Comparison of ENCODE assay signal across 8 cellular contexts in the genomic region with DNA sequence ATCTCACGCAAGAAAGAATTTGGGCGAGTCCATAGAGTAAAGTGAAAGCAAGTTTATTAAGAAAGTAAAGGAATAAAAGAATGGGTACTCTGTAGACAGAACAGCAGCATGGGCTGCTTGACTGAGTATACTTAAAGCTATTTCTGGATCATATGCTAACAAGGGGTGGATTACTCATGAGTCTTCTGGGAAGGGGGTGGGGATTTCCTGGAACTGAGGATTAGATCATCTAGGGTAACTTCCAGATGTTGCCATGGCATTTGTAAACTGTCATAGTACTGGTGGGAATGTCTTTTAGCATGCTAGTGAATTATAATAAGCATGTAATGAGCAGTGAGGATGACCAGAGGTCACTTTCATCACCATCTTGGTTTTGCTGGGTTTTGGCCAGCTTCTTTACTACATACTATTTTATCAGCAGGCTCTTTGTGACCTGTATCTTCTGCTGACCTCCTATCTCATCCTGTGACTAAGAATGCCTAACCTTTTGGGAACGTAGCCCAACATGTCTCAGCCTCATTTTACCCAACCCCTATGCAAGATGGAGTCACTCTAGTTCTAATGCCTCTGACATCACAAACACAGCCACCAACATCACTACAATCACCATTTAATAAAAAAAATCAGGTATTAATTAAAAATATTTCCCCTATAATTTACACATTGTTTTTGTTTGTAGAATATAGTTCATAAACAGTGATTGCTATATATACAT.
DNase-seq lines count a peak whose midpoint lies in the region; ATAC-seq, FAIRE-seq and TF ChIP-seq lines count a peak whose summit lies in the region.

No MANE protein-coding gene starts in this region.

- H3K79me2 ChIP-seq in keratinocyte (ENCODE audit: control insufficient read depth, insufficient read depth, low read length): no peaks in the 10 kb centered on the region

- no peak for FAIRE-seq in keratinocyte (lab: Jason Lieb, UNC)

- H3K36me3 ChIP-seq in keratinocyte (ENCODE audit: control insufficient read depth in 2 of 2, extremely low read depth in 1 of 2, insufficient read depth in 2 of 2, low read length in 2 of 2) (no peaks in the 10 kb centered on the region), tibial nerve (no peaks in the 10 kb centered on the region)

- no peaks in the 10 kb centered on the region for H3K4me1 ChIP-seq in keratinocyte (ENCODE audit: control insufficient read depth, extremely low read depth, insufficient read depth, low read length)
- H3K4me1 ChIP-seq in tibial nerve: peaks cover 0 to 5% (median 0%) of the 10 kb centered on the region in 4 donors

- no peaks in the 10 kb centered on the region for H3K9me3 ChIP-seq in keratinocyte (ENCODE audit: control insufficient read depth, low read depth, low read length)
- no peaks in the 10 kb centered on the region for H3K9me3 ChIP-seq in tibial nerve

- peak overlapping the region; percentile 23 for H2AFZ ChIP-seq in keratinocyte (ENCODE audit: control insufficient read depth, low read length)

- H3K4me2 ChIP-seq in keratinocyte (ENCODE audit: control insufficient read depth, extremely low read depth, insufficient read depth, low read depth, low read length): no peak overlapping the region

- TF ChIP-seq CTCF in keratinocyte (optimal IDR thresholded peaks at IDR 0.05 in 1 of 3, IDR thresholded peaks at IDR 0.05 in 1 of 3, conservative IDR thresholded peaks at IDR 0.05 in 1 of 3; ENCODE audit: extremely low read depth in 1 of 3, insufficient read depth in 2 of 3, low read length in 3 of 3): no peak
- TF ChIP-seq CTCF in tibial nerve (IDR thresholded peaks at IDR 0.05): no peak

- no peak for ATAC-seq in HG03196 (IDR thresholded peaks at IDR 0.05; ENCODE audit: unreplicated experiment)
- ATAC-seq in HG03175 (IDR thresholded peaks at IDR 0.05; ENCODE audit: unreplicated experiment): no peak

- peak; percentile 35 to 70 for TF ChIP-seq EP300 in tibial nerve (IDR thresholded peaks at IDR 0.05)

- H3K9ac ChIP-seq in keratinocyte (ENCODE audit: control insufficient read depth, extremely low read depth, insufficient read depth, low read length): no peak overlapping the region

- H3K27me3 ChIP-seq in keratinocyte (ENCODE audit: control insufficient read depth, extremely low read depth, insufficient read depth, low read length): no peaks in the 10 kb centered on the region
- no peaks in the 10 kb centered on the region for H3K27me3 ChIP-seq in tibial nerve

- H3K4me3 ChIP-seq in keratinocyte (ENCODE audit: control insufficient read depth in 2 of 3, extremely low read depth in 1 of 3, insufficient read depth in 2 of 3, low read depth in 1 of 3, low read length in 3 of 3) (no peak overlapping the region), tibial nerve (no peak overlapping the region)

- no peak for TF ChIP-seq POLR2A in tibial nerve (IDR thresholded peaks at IDR 0.05)

- H3K9me1 ChIP-seq in keratinocyte (ENCODE audit: control insufficient read depth, extremely low read depth, insufficient read depth, low read length): no peaks in the 10 kb centered on the region

- 48 to 54% methylated on average over 3 of the region's 3 CpGs for WGBS in tibial nerve, 2 donors

- dilution Hi-C loops in keratinocyte (cut with MboI; ENCODE audit: extremely low pct_ligation_motif_present, low sequenced_read_pairs): no loop called here

- DNase-seq in activated naive CD4-positive, alpha-beta T cell treated with Interleukin-2 at 50 U/mL for 16 hours: peak; percentile 2
- no peak for DNase-seq in activated naive CD4-positive, alpha-beta T cell (lab: John Stamatoyannopoulos, UW)
- DNase-seq in amniotic epithelial cell (ENCODE audit: low read depth): peak; percentile 98
- no peak for DNase-seq in keratinocyte (ENCODE audit: low read depth, low spot score)
- DNase-seq in tibial nerve (ENCODE audit: low spot score in 2 of 2): peak in 1 of 2 donors; percentile 59
- DNase-seq in COLO668 (lab: John Stamatoyannopoulos, UW; ENCODE audit: unreplicated experiment): no peak

- H4K20me1 ChIP-seq in keratinocyte (ENCODE audit: control insufficient read depth, extremely low read depth, insufficient read depth, low read length): no peaks in the 10 kb centered on the region

- no peak overlapping the region for H3K27ac ChIP-seq in keratinocyte (ENCODE audit: control insufficient read depth, insufficient read depth, low read length)
- H3K27ac ChIP-seq in tibial nerve: peak overlapping the region in 2 of 4 donors; percentile 67 to 74

Comparison
In these comparisons a context has a peak if more than half of its experiments do, and no peak if none do; other contexts are left out.
1. DNase-seq: peak in activated naive CD4-positive, alpha-beta T cell treated with Interleukin-2 at 50 U/mL for 16 hours (single experiment) and amniotic epithelial cell (single experiment); none in activated naive CD4-positive, alpha-beta T cell (0 of 4), keratinocyte (single experiment) and COLO668 (single experiment).